ENCODE assay signal across 1 cellular context in the genomic region with DNA sequence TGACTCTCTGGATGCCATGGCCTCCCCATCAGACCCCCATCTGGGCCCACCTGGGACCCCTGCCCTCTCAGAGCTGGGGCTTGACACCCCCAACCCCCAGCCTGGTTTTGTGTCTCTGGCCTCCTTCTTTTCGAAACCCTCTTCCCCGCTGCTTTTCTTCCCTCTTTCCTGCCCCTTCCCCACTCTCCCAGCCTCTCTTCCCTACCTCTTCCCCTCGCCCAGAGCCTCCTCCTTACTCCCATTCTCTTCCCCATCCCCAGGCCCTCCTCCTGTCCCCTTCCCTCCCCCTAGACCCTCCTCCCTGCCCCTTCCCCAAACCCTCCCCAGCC.
TF ChIP-seq lines count a peak whose summit lies in the region.

No MANE protein-coding gene starts in this region.

TF ChIP-seq in HCT116, 20 proteins besides CTCF, POLR2A, EP300 and RAD21:
- TF ChIP-seq ELF1 (IDR thresholded peaks at IDR 0.05; ENCODE audit: borderline replicate concordance, low read depth) (no peak), JUND (IDR thresholded peaks at IDR 0.05) (no peak), CEBPB (IDR thresholded peaks at IDR 0.05; ENCODE audit: low read depth) (no peak), TCF7L2 (IDR thresholded peaks at IDR 0.05; ENCODE audit: borderline replicate concordance, extremely low read depth, insufficient read depth, insufficient read length) (no peak), SP1 (IDR thresholded peaks at IDR 0.05; ENCODE audit: low read depth) (no peak), EGR1 (IDR thresholded peaks at IDR 0.05; ENCODE audit: low read depth) (no peak)
- TF ChIP-seq, protein P1, sequence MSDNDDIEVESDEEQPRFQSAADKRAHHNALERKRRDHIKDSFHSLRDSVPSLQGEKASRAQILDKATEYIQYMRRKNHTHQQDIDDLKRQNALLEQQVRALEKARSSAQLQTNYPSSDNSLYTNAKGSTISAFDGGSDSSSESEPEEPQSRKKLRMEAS (IDR thresholded peaks at IDR 0.05), result no peak
- TF ChIP-seq, protein P2, sequence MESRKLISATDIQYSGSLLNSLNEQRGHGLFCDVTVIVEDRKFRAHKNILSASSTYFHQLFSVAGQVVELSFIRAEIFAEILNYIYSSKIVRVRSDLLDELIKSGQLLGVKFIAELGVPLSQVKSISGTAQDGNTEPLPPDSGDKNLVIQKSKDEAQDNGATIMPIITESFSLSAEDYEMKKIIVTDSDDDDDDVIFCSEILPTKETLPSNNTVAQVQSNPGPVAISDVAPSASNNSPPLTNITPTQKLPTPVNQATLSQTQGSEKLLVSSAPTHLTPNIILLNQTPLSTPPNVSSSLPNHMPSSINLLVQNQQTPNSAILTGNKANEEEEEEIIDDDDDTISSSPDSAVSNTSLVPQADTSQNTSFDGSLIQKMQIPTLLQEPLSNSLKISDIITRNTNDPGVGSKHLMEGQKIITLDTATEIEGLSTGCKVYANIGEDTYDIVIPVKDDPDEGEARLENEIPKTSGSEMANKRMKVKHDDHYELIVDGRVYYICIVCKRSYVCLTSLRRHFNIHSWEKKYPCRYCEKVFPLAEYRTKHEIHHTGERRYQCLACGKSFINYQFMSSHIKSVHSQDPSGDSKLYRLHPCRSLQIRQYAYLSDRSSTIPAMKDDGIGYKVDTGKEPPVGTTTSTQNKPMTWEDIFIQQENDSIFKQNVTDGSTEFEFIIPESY (IDR thresholded peaks at IDR 0.05; ENCODE audit: extremely low read depth, insufficient replicate concordance, low read length), result no peak
- TF ChIP-seq, protein P3, sequence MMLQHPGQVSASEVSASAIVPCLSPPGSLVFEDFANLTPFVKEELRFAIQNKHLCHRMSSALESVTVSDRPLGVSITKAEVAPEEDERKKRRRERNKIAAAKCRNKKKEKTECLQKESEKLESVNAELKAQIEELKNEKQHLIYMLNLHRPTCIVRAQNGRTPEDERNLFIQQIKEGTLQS (IDR thresholded peaks at IDR 0.05), result no peak
